ENCODE assay signal across 18 cellular contexts in the genomic region with DNA sequence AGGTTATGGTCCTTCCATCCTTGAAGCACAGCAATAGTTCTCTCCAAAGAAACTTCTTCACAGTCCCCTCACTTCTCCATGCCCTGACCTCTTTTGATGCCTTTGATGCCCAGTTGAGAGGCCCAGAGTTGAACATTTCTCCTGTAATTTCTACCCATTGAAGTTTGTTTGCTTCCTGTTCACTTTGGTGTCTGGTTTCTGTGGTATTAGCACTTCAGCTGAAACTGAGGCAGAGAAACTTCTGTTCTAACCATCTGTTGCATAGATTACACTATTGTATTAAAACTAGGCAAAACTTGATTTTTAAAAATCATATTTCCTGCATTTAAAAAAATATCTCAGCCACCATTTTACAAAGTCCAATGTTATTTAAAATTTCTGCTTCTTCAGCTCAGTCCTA.
"Had no signal": no experiment of that assay in that cellular context is flagged by ENCODE, and none has a peak within 500 bp of the region (broad histone marks: within the 10 kb centered on the region; RNA-seq: fewer than 3 reads in every experiment).

No MANE protein-coding gene starts in this region.

- H3K36me3 ChIP-seq: brain microvascular endothelial cell, prostate gland, tibial nerve, uterus had no signal

- DNase-seq: activated B cell treated with CpG ODN at 0.5 μM for 24 hours; activated CD4-positive, alpha-beta T cell treated with anti-CD3 and anti-CD28 coated beads, Interleukin-2, amount 10 ng/mL, durations not matched to agents 24 days and 14 days; activated CD8-positive, alpha-beta memory T cell treated with anti-CD3 and anti-CD28 coated beads for 24 hours; activated naive CD4-positive, alpha-beta T cell treated with Interleukin-2 at 50 U/mL for 16 hours; activated T-cell treated with anti-CD3 and anti-CD28 coated beads for 4 hours; anterior cingulate cortex; brain microvascular endothelial cell; effector CD8-positive, alpha-beta T cell; foreskin fibroblast; head of caudate nucleus; right cardiac atrium; stimulated activated CD4-positive, alpha-beta T cell treated with anti-CD3 and anti-CD28 coated beads, Interleukin-4, amount 100 ng/mL, for 24 hours; stimulated activated naive CD4-positive, alpha-beta T cell treated with Interleukin-2 at 50 U/mL for 16 hours; substantia nigra; uterus had no signal

- H3K27ac Mint-ChIP-seq: activated B cell treated with CpG ODN at 0.5 μM for 24 hours; activated CD4-positive, alpha-beta T cell treated with anti-CD3 and anti-CD28 coated beads, Interleukin-2, amount 10 ng/mL, durations not matched to agents 24 days and 14 days had no signal

- H3K4me3 Mint-ChIP-seq: activated B cell treated with CpG ODN at 0.5 μM for 24 hours; activated CD4-positive, alpha-beta T cell treated with anti-CD3 and anti-CD28 coated beads, Interleukin-2, amount 10 ng/mL, durations not matched to agents 24 days and 14 days had no signal

- H3K9me3 Mint-ChIP-seq: activated B cell treated with CpG ODN at 0.5 μM for 24 hours; activated CD4-positive, alpha-beta T cell treated with anti-CD3 and anti-CD28 coated beads, Interleukin-2, amount 10 ng/mL, durations not matched to agents 24 days and 14 days had no signal

- H3K9me3 ChIP-seq: prostate gland, tibial nerve, uterus had no signal

- ATAC-seq: right cardiac atrium had no signal

- H3K27ac ChIP-seq: brain microvascular endothelial cell, prostate gland, skin epidermis, tibial nerve, uterus had no signal

- H3K4me3 ChIP-seq: prostate gland, skin epidermis, tibial nerve, uterus had no signal

- H3K27me3 Mint-ChIP-seq: activated B cell treated with CpG ODN at 0.5 μM for 24 hours; activated CD4-positive, alpha-beta T cell treated with anti-CD3 and anti-CD28 coated beads, Interleukin-2, amount 10 ng/mL, durations not matched to agents 24 days and 14 days had no signal

- H3K4me1 Mint-ChIP-seq: activated B cell treated with CpG ODN at 0.5 μM for 24 hours; activated CD4-positive, alpha-beta T cell treated with anti-CD3 and anti-CD28 coated beads, Interleukin-2, amount 10 ng/mL, durations not matched to agents 24 days and 14 days had no signal

- H3K27me3 ChIP-seq: brain microvascular endothelial cell, uterus had no signal

- H3K4me1 ChIP-seq: prostate gland, tibial nerve, uterus had no signal
